Comparison of ENCODE assay signal across 8 cellular contexts in the genomic region with DNA sequence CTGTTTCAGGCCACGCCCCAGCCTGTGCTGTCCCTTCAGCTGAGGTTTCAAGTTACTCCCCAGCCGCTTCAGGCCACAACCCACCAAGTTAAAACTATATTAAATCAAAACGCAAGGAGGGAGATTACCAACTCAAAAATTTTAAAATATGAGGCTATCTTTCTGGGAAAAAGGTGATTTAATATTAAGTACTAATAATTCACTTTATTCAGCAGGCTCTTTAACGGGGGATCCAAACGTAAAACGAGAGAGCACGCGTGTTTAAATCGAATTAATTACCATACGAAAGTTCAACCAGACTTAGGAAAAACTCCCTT. TPM values are rescaled to one million over a fixed set of nuclear protein-coding genes. Genes with fewer than 3 reads are reported as not detected.
DNase-seq lines count a peak whose midpoint lies in the region; ATAC-seq, FAIRE-seq and TF ChIP-seq lines count a peak whose summit lies in the region.

No MANE protein-coding gene starts in this region.

- no peaks in the 10 kb centered on the region for H3K27me3 ChIP-seq in right lobe of liver
- no peaks in the 10 kb centered on the region for H3K27me3 ChIP-seq in uterus
- no peaks in the 10 kb centered on the region for H3K27me3 ChIP-seq in small intestine (ENCODE audit: control insufficient read depth in 2 of 2, insufficient read depth in 2 of 2, low read length in 2 of 2)

- intact Hi-C loops in right lobe of liver (cut with DNase I) (no loop called here), uterus (cut with DNase I; ENCODE audit: low total_unique reads) (loop anchor here (10.0 kb wide), 1 partner anchor 113 kb away; no protein-coding TSS in a partner anchor)

- WGBS in right lobe of liver (ENCODE audit: insufficient coverage, low coverage, low lambda C conversion rate, missing lambda C conversion rate), result 20% methylated on average over 10 of the region's 10 CpGs
- WGBS in small intestine, 3 donors, result 12 to 25% (median 17%) methylated on average over 10 of the region's 10 CpGs

- peak; percentile 73 for ATAC-seq in GM21390 (IDR thresholded peaks at IDR 0.05; ENCODE audit: unreplicated experiment)
- peak; percentile 65 for ATAC-seq in HG03571 (IDR thresholded peaks at IDR 0.05; ENCODE audit: unreplicated experiment)
- peak; percentile 14 for ATAC-seq in central memory CD8-positive, alpha-beta T cell (replicated peaks; ENCODE audit: extremely low read depth, poor library complexity, severe bottlenecking)
- ATAC-seq in right lobe of liver, result peak; percentile 87 to 97 (median 95)

- H3K27me3 Mint-ChIP-seq in central memory CD8-positive, alpha-beta T cell, result peaks cover 61% of the 10 kb centered on the region

- peaks cover 0 to 5% (median 0%) of the 10 kb centered on the region in 4 donors for H3K4me1 ChIP-seq in right lobe of liver
- no peaks in the 10 kb centered on the region for H3K4me1 ChIP-seq in uterus
- peaks cover 0 to 2% of the 10 kb centered on the region in 2 donors for H3K4me1 ChIP-seq in small intestine (ENCODE audit: control insufficient read depth in 2 of 2, insufficient read depth in 1 of 2, low read depth in 1 of 2, low read length in 1 of 2)

- H3K27ac ChIP-seq in right lobe of liver (no peak overlapping the region), uterus (peak overlapping the region in 1 of 2 donors; percentile 41), small intestine (ENCODE audit: low read depth in 1 of 2, low read length in 1 of 2) (no peak overlapping the region)

- no peak for FAIRE-seq in small intestine (lab: Jason Lieb, UNC)

- TF ChIP-seq CTCF in right lobe of liver (IDR thresholded peaks at IDR 0.05) (peak in 1 of 4 donors; percentile 3), uterus (IDR thresholded peaks at IDR 0.05) (no peak)

- DNase-seq in D341Med (ENCODE audit: low spot score), result peak; percentile 75
- DNase-seq in central memory CD8-positive, alpha-beta T cell (ENCODE audit: low spot score in 2 of 2), result no peak
- DNase-seq in right lobe of liver, result peak; percentile 67 to 74 (median 73)
- DNase-seq in uterus, result peak; percentile 56 to 64
- no peak for DNase-seq in small intestine
- no peak for DNase-seq in NCI-H524 (lab: John Stamatoyannopoulos, UW)

- TF ChIP-seq POLR2A in right lobe of liver (IDR thresholded peaks at IDR 0.05) (no peak), uterus (IDR thresholded peaks at IDR 0.05) (no peak)

- no peaks in the 10 kb centered on the region for H3K9me3 Mint-ChIP-seq in central memory CD8-positive, alpha-beta T cell

- no peak overlapping the region for H3K4me3 Mint-ChIP-seq in central memory CD8-positive, alpha-beta T cell

- H3K27ac Mint-ChIP-seq in central memory CD8-positive, alpha-beta T cell (ENCODE audit: low read depth), result no peak overlapping the region

- H3K36me3 ChIP-seq in right lobe of liver (no peaks in the 10 kb centered on the region), uterus (no peaks in the 10 kb centered on the region), small intestine (ENCODE audit: control insufficient read depth in 2 of 2, insufficient read depth in 2 of 2, low read length in 2 of 2) (no peaks in the 10 kb centered on the region)

- H3K9me3 ChIP-seq in right lobe of liver (no peaks in the 10 kb centered on the region), uterus (no peaks in the 10 kb centered on the region), small intestine (ENCODE audit: control insufficient read depth, low read depth) (no peaks in the 10 kb centered on the region)

- peak overlapping the region; percentile 5 to 51 (median 43) for H3K4me3 ChIP-seq in right lobe of liver
- peak overlapping the region; percentile 14 to 23 for H3K4me3 ChIP-seq in uterus
- no peak overlapping the region for H3K4me3 ChIP-seq in small intestine (ENCODE audit: low read depth in 1 of 2, low read length in 2 of 2)

- no peaks in the 10 kb centered on the region for H3K36me3 Mint-ChIP-seq in central memory CD8-positive, alpha-beta T cell (ENCODE audit: insufficient read depth)

- H3K4me1 Mint-ChIP-seq in central memory CD8-positive, alpha-beta T cell, result no peaks in the 10 kb centered on the region

RNA-seq across cellular contexts. Expression of gene AKR1B15, which starts 1.2 kb away (rescaled TPM):
- 10 to 100 TPM in 1 of 6 experiments, 1 to 10 TPM in 3, not detected in 2; 1.8 to 40.4 (median 2.4) TPM for total RNA-seq in right lobe of liver
- not detected for total RNA-seq in uterus
- polyA plus RNA-seq in small intestine, result under 1 TPM in 1 of 3 donors, not detected in 2; 0.49 TPM

RNA-seq across cellular contexts. Expression of gene AKR1B10, which starts 20.3 kb away (rescaled TPM):
- total RNA-seq in right lobe of liver, result 100 to 1,000 TPM in 3 of 6 experiments, 10 to 100 TPM in 1, 1 to 10 TPM in 2; 1.8 to 673 (median 306) TPM
- under 1 TPM in 1 of 4 donors, not detected in 3; 0.48 TPM for total RNA-seq in uterus
- 1,000 to 10,000 TPM in 2 of 3 donors, 100 to 1,000 TPM in 1; 283 to 1,513 (median 1,320) TPM for polyA plus RNA-seq in small intestine

Comparison
In these comparisons a context has a peak if more than half of its experiments do, and no peak if none do; other contexts are left out.
1. DNase-seq: peak in D341Med (single experiment), right lobe of liver (3 of 3) and uterus (2 of 2); none in central memory CD8-positive, alpha-beta T cell (0 of 2), small intestine (single experiment) and NCI-H524 (0 of 2).
2. ATAC-seq: peak in every context shown above with its lines; median percentile 95 in right lobe of liver; 73 in GM21390; 65 in HG03571; 14 in central memory CD8-positive, alpha-beta T cell.
3. H3K4me3 ChIP-seq: peak in right lobe of liver (3 of 3) and uterus (2 of 2); none in small intestine (0 of 2).